ENCODE assay signal across 14 cellular contexts in the genomic region with DNA sequence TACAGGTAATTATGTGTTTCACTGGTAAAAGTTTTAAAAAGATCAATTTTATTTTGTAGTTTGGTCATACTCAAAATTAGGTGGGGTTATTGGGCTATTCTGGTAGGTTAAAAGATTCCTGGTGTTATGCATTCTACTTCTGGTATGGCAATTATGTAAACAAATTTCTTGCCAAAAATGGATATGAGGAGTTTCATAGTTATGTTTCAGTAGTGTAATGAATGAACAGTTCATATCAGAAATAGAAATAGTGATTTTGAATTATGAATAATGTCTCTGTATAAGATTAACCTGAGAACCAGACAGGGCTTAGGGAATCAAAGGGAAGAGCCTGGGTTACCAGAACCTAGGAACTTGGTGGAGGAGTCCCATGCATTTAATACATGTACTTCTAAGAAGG. TPM values are rescaled to one million over a fixed set of nuclear protein-coding genes. Genes with fewer than 3 reads are reported as not detected.
A peak's percentile ranks its signal among the peaks of the same experiment; 100 is the strongest.
DNase-seq lines count a peak whose midpoint lies in the region; ATAC-seq, FAIRE-seq and TF ChIP-seq lines count a peak whose summit lies in the region.
"Had no signal": no experiment of that assay in that cellular context is flagged by ENCODE, and none has a peak within 500 bp of the region (broad histone marks: within the 10 kb centered on the region; RNA-seq: fewer than 3 reads in every experiment).

No MANE protein-coding gene starts in this region.

- H3K27ac ChIP-seq in GM12878 (ENCODE audit: control insufficient read depth, insufficient read depth), result peak overlapping the region; percentile 48; the same call in 1 of the 2 replicates
- H3K27ac ChIP-seq: HL-60, SK-N-MC, VCaP had no signal

- in situ Hi-C loops in GM12878 (cut with MboI), result no loop called here

- TF ChIP-seq RAD21 in GM12878 (IDR thresholded peaks at IDR 0.05; ENCODE audit: insufficient read depth, low read depth, low read length), result no peak

- no peaks in the 10 kb centered on the region for H3K9me3 ChIP-seq in GM12878 (replicated peaks; ENCODE audit: control insufficient read depth, insufficient read depth, low read length)
- H3K9me3 ChIP-seq: transverse colon had no signal

- H3K4me2 ChIP-seq in GM12878 (ENCODE audit: control insufficient read depth, insufficient read depth), result peak overlapping the region; percentile 49

- no peak overlapping the region for H2AFZ ChIP-seq in GM12878 (ENCODE audit: control insufficient read depth, low read depth, low read length)

- POLR2A ChIA-PET in GM12878 (lab: Charles Lee), result no interaction called here

- DNase-seq in AG10803 (ENCODE audit: low read depth) (peak; percentile 68), GM12878 (ENCODE audit: low read depth, low spot score) (no peak), NCI-H2107 (lab: John Stamatoyannopoulos, UW) (no peak), NCI-H82 (lab: John Stamatoyannopoulos, UW) (no peak)
- no peak for DNase-seq in stimulated activated naive CD4-positive, alpha-beta T cell treated with Interleukin-2 at 50 U/mL for 16 hours (lab: John Stamatoyannopoulos, UW)
- DNase-seq: DMS 273 treated with DMSO at 0.1 percent for 48 hours; stimulated activated CD8-positive, alpha-beta memory T cell treated with anti-CD3 and anti-CD28 coated beads, Interleukin-4, amount 100 ng/mL, for 48 hours; transverse colon had no signal

- BruUV-seq in GM12878 (replicated peaks; lab: Mats Ljungman, UMichigan), result no TSS peak

- TF ChIP-seq EP300 in GM12878 (IDR thresholded peaks at IDR 0.05; ENCODE audit: borderline replicate concordance in 1 of 2, control insufficient read depth in 1 of 2, low read depth in 2 of 2, low read length in 2 of 2), result no peak

- RAD21 ChIA-PET in GM12878 (lab: Charles Lee; ENCODE audit: unreplicated experiment), result no interaction called here

- CTCF ChIA-PET in GM12878 (lab: Yijun Ruan, JAX), result interaction anchor here (1.6 to 3.0 kb wide), 2 partner anchors 11 to 255 kb away, joined by 5 to 18 read pairs; no protein-coding TSS in a partner anchor

- ATAC-seq in GM19468 (IDR thresholded peaks at IDR 0.05; ENCODE audit: extremely low read depth, unreplicated experiment) (peak; percentile 61), HG03108 (IDR thresholded peaks at IDR 0.05; ENCODE audit: unreplicated experiment) (peak; percentile 60), GM12878 (peak; percentile 29), HG02852 (IDR thresholded peaks at IDR 0.05; ENCODE audit: unreplicated experiment) (no peak)

- SMC1A ChIA-PET in GM12878 (lab: Charles Lee; ENCODE audit: uncharacterized antibody, unreplicated experiment), result no interaction called here

- H3K9ac ChIP-seq in GM12878 (ENCODE audit: control insufficient read depth, insufficient read depth, low read length), result no peak overlapping the region

- intact Hi-C loops in GM12878 (cut with micrococcal nuclease; ENCODE audit: unreplicated experiment), result no loop called here

- peaks cover 43% of the 10 kb centered on the region for H3K4me1 ChIP-seq in GM12878 (ENCODE audit: control insufficient read depth, insufficient read depth, low read length)

- H3K36me3 ChIP-seq in GM12878 (ENCODE audit: control insufficient read depth in 2 of 2, insufficient read depth in 2 of 2, low read length in 1 of 2), result peaks cover 5 to 18% of the 10 kb centered on the region in 2 experiments

- no peaks in the 10 kb centered on the region for H4K20me1 ChIP-seq in GM12878 (ENCODE audit: control insufficient read depth, insufficient read depth)

- no peak for TF ChIP-seq CTCF in AG10803 (conservative IDR thresholded peaks at IDR 0.05; ENCODE audit: low read length)
- TF ChIP-seq CTCF in GM12878 (IDR thresholded peaks at IDR 0.05 in 2 of 3, conservative IDR thresholded peaks at IDR 0.05 in 1 of 3; ENCODE audit: control insufficient read depth in 2 of 3, extremely low read depth in 1 of 3, insufficient read depth in 1 of 3, low read depth in 3 of 3, low read length in 3 of 3), result no peak

- TF ChIP-seq POLR2A in GM12878 (IDR thresholded peaks at IDR 0.05; ENCODE audit: low read depth, low read length), result no peak

- H3K4me3 ChIP-seq in AG10803 (ENCODE audit: low read length) (no peak overlapping the region), GM12878 (peak overlapping the region; percentile 12)
- H3K4me3 ChIP-seq: SK-N-MC, transverse colon had no signal

- H3K79me2 ChIP-seq in GM12878 (ENCODE audit: control insufficient read depth, insufficient read depth, low read length), result peaks cover 35% of the 10 kb centered on the region

- FAIRE-seq in GM12878 (lab: Jason Lieb, UNC), result peak; percentile 68

- no peaks in the 10 kb centered on the region for H3K27me3 ChIP-seq in GM12878 (replicated peaks in 1 of 2; ENCODE audit: control insufficient read depth in 2 of 2, insufficient read depth in 2 of 2, low read length in 1 of 2)
- H3K27me3 ChIP-seq: transverse colon had no signal

TF ChIP-seq in GM12878, 131 proteins besides CTCF, POLR2A, EP300 and RAD21 (continues in another document):
- peak; percentile 96 for TF ChIP-seq MEF2A (IDR thresholded peaks at IDR 0.05; ENCODE audit: insufficient read depth, low read depth, low read length)
- peak; percentile 37; the same call in 1 of the 2 replicates for TF ChIP-seq RUNX3 (IDR thresholded peaks at IDR 0.05; ENCODE audit: low read length)
- TF ChIP-seq, protein P1, sequence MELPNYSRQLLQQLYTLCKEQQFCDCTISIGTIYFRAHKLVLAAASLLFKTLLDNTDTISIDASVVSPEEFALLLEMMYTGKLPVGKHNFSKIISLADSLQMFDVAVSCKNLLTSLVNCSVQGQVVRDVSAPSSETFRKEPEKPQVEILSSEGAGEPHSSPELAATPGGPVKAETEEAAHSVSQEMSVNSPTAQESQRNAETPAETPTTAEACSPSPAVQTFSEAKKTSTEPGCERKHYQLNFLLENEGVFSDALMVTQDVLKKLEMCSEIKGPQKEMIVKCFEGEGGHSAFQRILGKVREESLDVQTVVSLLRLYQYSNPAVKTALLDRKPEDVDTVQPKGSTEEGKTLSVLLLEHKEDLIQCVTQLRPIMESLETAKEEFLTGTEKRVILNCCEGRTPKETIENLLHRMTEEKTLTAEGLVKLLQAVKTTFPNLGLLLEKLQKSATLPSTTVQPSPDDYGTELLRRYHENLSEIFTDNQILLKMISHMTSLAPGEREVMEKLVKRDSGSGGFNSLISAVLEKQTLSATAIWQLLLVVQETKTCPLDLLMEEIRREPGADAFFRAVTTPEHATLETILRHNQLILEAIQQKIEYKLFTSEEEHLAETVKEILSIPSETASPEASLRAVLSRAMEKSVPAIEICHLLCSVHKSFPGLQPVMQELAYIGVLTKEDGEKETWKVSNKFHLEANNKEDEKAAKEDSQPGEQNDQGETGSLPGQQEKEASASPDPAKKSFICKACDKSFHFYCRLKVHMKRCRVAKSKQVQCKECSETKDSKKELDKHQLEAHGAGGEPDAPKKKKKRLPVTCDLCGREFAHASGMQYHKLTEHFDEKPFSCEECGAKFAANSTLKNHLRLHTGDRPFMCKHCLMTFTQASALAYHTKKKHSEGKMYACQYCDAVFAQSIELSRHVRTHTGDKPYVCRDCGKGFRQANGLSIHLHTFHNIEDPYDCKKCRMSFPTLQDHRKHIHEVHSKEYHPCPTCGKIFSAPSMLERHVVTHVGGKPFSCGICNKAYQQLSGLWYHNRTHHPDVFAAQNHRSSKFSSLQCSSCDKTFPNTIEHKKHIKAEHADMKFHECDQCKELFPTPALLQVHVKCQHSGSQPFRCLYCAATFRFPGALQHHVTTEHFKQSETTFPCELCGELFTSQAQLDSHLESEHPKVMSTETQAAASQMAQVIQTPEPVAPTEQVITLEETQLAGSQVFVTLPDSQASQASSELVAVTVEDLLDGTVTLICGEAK (IDR thresholded peaks at IDR 0.05; ENCODE audit: borderline replicate concordance), result no peak
- TF ChIP-seq TCF12 (IDR thresholded peaks at IDR 0.05; ENCODE audit: low read depth, low read length), result no peak
- TF ChIP-seq MYC (IDR thresholded peaks at IDR 0.05; ENCODE audit: insufficient read depth, insufficient read length, insufficient replicate concordance, low read length, severe bottlenecking), result no peak
- TF ChIP-seq MEF2B (IDR thresholded peaks at IDR 0.05; ENCODE audit: partially characterized antibody, poor library complexity, severe bottlenecking), result peak; percentile 77
- no peak for TF ChIP-seq RBBP5 (conservative IDR thresholded peaks at IDR 0.05)

RNA-seq across cellular contexts. Expression of a gene that starts 15.9 kb away (rescaled TPM):
- 65.7 and 71.1 TPM in 2 replicates for total RNA-seq in GM12878 (2013; cell fraction: nucleolus; rRNA removed)
- total RNA-seq in GM12878 (2014; rRNA removed) (15.2 and 18.0 TPM in 2 replicates), GM12878 (2014; rRNA removed; fragmentation: Illumina TruSeq; extraction: Trizol) (23.0 and 23.3 TPM in 2 replicates), GM12878 (2021) (17.0 and 17.5 TPM in 2 replicates)
- 7.1 TPM for polyA plus RNA-seq in GM12878 (2011; ENCODE audit: low read depth)
- polyA plus RNA-seq in GM12878 (2011; rRNA removed) (24.3 and 30.4 TPM in 2 replicates), GM12878 (2014; fragmentation: Illumina TruSeq; extraction: Trizol) (19.2 and 23.8 TPM in 2 replicates), GM12878 (2014; fragmentation: Nextera tagmentation; extraction: Ambion mirVana) (1 to 10 TPM; 7.8 to 8.9 TPM), GM12878 (2014; rRNA removed) (10.3 and 11.7 TPM in 2 replicates), GM12878 (2016; fragmentation: Nextera tagmentation; extraction: Ambion mirVana) (10 to 100 TPM; 12.9 to 14.2 TPM)
- polyA plus RNA-seq in GM12878 (2011; cell fraction: cytosol; rRNA removed), result 12.7 and 14.3 TPM in 2 replicates
- polyA plus RNA-seq in GM12878 (2011; cell fraction: nucleus; rRNA removed), result 9.5 and 10.7 TPM in 2 replicates
- 9.9 and 11.2 TPM in 2 replicates for polyA plus RNA-seq in GM12878 (2012)
- polyA minus RNA-seq in GM12878 (2011; rRNA and poly(A)+ RNA removed), result 29.3 and 33.2 TPM in 2 replicates
- polyA minus RNA-seq in GM12878 (2011; cell fraction: cytosol; rRNA and poly(A)+ RNA removed), result 7.4 and 8.7 TPM in 2 replicates
- polyA minus RNA-seq in GM12878 (2011; cell fraction: nucleus; rRNA and poly(A)+ RNA removed), result 21.9 and 29.9 TPM in 2 replicates

RNA-seq across cellular contexts. Expression of a gene that starts 32.4 kb away (rescaled TPM):
- 51.7 and 53.8 TPM in 2 replicates for total RNA-seq in GM12878 (2013; cell fraction: nucleolus; rRNA removed)
- total RNA-seq in GM12878 (2014; rRNA removed), result 41.1 and 42.5 TPM in 2 replicates
- 23.7 and 24.1 TPM in 2 replicates for total RNA-seq in GM12878 (2014; rRNA removed; fragmentation: Illumina TruSeq; extraction: Trizol)
- 25.2 and 29.8 TPM in 2 replicates for total RNA-seq in GM12878 (2021)
- 20.3 TPM for polyA plus RNA-seq in GM12878 (2011; ENCODE audit: low read depth)
- polyA plus RNA-seq in GM12878 (2011; rRNA removed), result 50.8 and 62.5 TPM in 2 replicates
- 32.4 and 42.5 TPM in 2 replicates for polyA plus RNA-seq in GM12878 (2011; cell fraction: cytosol; rRNA removed)
- 45.5 and 54.7 TPM in 2 replicates for polyA plus RNA-seq in GM12878 (2011; cell fraction: nucleus; rRNA removed)
- polyA plus RNA-seq in GM12878 (2012), result 22.4 and 25.5 TPM in 2 replicates
- 24.8 and 25.7 TPM in 2 replicates for polyA plus RNA-seq in GM12878 (2014; fragmentation: Illumina TruSeq; extraction: Trizol)
- polyA plus RNA-seq in GM12878 (2014; fragmentation: Nextera tagmentation; extraction: Ambion mirVana), result 10 to 100 TPM in 1 of 2 experiments, 1 to 10 TPM in 1; 7.0 to 13.3 TPM
- 46.5 and 51.5 TPM in 2 replicates for polyA plus RNA-seq in GM12878 (2014; rRNA removed)
- 10 to 100 TPM; 42.5 TPM for polyA plus RNA-seq in GM12878 (2016; fragmentation: Nextera tagmentation; extraction: Ambion mirVana)
- polyA minus RNA-seq in GM12878 (2011; rRNA and poly(A)+ RNA removed), result 16.2 and 20.9 TPM in 2 replicates
- polyA minus RNA-seq in GM12878 (2011; cell fraction: cytosol; rRNA and poly(A)+ RNA removed), result 14.8 and 16.3 TPM in 2 replicates
- polyA minus RNA-seq in GM12878 (2011; cell fraction: nucleus; rRNA and poly(A)+ RNA removed), result 21.8 and 38.5 TPM in 2 replicates
